8 cellular contexts compared by ENCODE assay signal in genomic region chr3:52286777-52287110, GRCh38. TPM values are rescaled to one million over a fixed set of nuclear protein-coding genes. Genes with fewer than 3 reads are reported as not detected.
DNase-seq lines count a peak whose midpoint lies in the region; ATAC-seq, FAIRE-seq and TF ChIP-seq lines count a peak whose summit lies in the region.

No MANE protein-coding gene starts in this region.

- H3K4me1 ChIP-seq in mononuclear cell (ENCODE audit: insufficient read depth, low read length): peaks cover 41% of the 10 kb centered on the region

- H3K36me3 ChIP-seq in bronchial epithelial cell (ENCODE audit: control insufficient read depth, insufficient read depth, low read length): peaks cover 4% of the 10 kb centered on the region

- no peak for DNase-seq in stimulated activated naive CD8-positive, alpha-beta T cell treated with anti-CD3 and anti-CD28 coated beads, Interleukin-15, Interleukin-2, amounts not matched to agents 100 U/mL and 50 U/mL, for 24 hours
- DNase-seq in bronchial epithelial cell (ENCODE audit: low read depth): no peak
- DNase-seq in amniotic stem cell (lab: John Stamatoyannopoulos, UW): no peak
- no peak for DNase-seq in RPMI8226
- no peak for DNase-seq in NCI-H1092 (lab: John Stamatoyannopoulos, UW)
- no peak for DNase-seq in T1000 (lab: John Stamatoyannopoulos, UW)

- no peaks in the 10 kb centered on the region for H3K9me3 Mint-ChIP-seq in stimulated activated naive CD8-positive, alpha-beta T cell treated with anti-CD3 and anti-CD28 coated beads, Interleukin-15, Interleukin-2, amounts not matched to agents 100 ng/mL and 50 ng/mL, for 24 hours

- TF ChIP-seq CTCF in bronchial epithelial cell (IDR thresholded peaks at IDR 0.05; ENCODE audit: insufficient read depth, low read length, severe bottlenecking): no peak

- no peak for FAIRE-seq in bronchial epithelial cell (lab: Jason Lieb, UNC)

- H3K4me1 Mint-ChIP-seq in stimulated activated naive CD8-positive, alpha-beta T cell treated with anti-CD3 and anti-CD28 coated beads, Interleukin-15, Interleukin-2, amounts not matched to agents 100 ng/mL and 50 ng/mL, for 24 hours (ENCODE audit: low read depth): peaks cover 48% of the 10 kb centered on the region

- peak overlapping the region; percentile 92 for H3K4me3 Mint-ChIP-seq in stimulated activated naive CD8-positive, alpha-beta T cell treated with anti-CD3 and anti-CD28 coated beads, Interleukin-15, Interleukin-2, amounts not matched to agents 100 ng/mL and 50 ng/mL, for 24 hours

- no peak for ATAC-seq in stimulated activated naive CD8-positive, alpha-beta T cell treated with anti-CD3 and anti-CD28 coated beads, Interleukin-15, Interleukin-2, amounts not matched to agents 100 U/mL and 50 U/mL, for 24 hours

- no peaks in the 10 kb centered on the region for H3K27me3 Mint-ChIP-seq in stimulated activated naive CD8-positive, alpha-beta T cell treated with anti-CD3 and anti-CD28 coated beads, Interleukin-15, Interleukin-2, amounts not matched to agents 100 ng/mL and 50 ng/mL, for 24 hours

- peak overlapping the region; percentile 100 for H3K27ac Mint-ChIP-seq in stimulated activated naive CD8-positive, alpha-beta T cell treated with anti-CD3 and anti-CD28 coated beads, Interleukin-15, Interleukin-2, amounts not matched to agents 100 ng/mL and 50 ng/mL, for 24 hours

- H3K9me3 ChIP-seq in mononuclear cell (ENCODE audit: low read depth, low read length): no peaks in the 10 kb centered on the region

- H3K36me3 Mint-ChIP-seq in stimulated activated naive CD8-positive, alpha-beta T cell treated with anti-CD3 and anti-CD28 coated beads, Interleukin-15, Interleukin-2, amounts not matched to agents 100 ng/mL and 50 ng/mL, for 24 hours (ENCODE audit: low read depth): peaks cover 14% of the 10 kb centered on the region

- H3K27me3 ChIP-seq in bronchial epithelial cell (ENCODE audit: control insufficient read depth, insufficient read depth, low read length) (no peaks in the 10 kb centered on the region), mononuclear cell (ENCODE audit: insufficient read depth, low read length) (no peaks in the 10 kb centered on the region)

- H3K4me3 ChIP-seq in bronchial epithelial cell (ENCODE audit: low read depth, low read length) (peak overlapping the region; percentile 62), mononuclear cell (ENCODE audit: low read length) (peak overlapping the region; percentile 98)

RNA-seq across cellular contexts. Expression of gene GLYCTK, which starts 0.9 kb away (rescaled TPM):
- total RNA-seq in bronchial epithelial cell: 9.2 and 10.8 TPM in 2 replicates
- 13.3 TPM for total RNA-seq in mononuclear cell

RNA-seq across cellular contexts. Expression of gene WDR82, which starts 8.3 kb away (rescaled TPM):
- 61.3 and 67.7 TPM in 2 replicates for total RNA-seq in bronchial epithelial cell
- 85.5 TPM for total RNA-seq in mononuclear cell

RNA-seq across cellular contexts. Expression of gene DNAH1, which starts 29.4 kb away (rescaled TPM):
- total RNA-seq in bronchial epithelial cell (0.79 and 1.2 TPM in 2 replicates), mononuclear cell (20.9 TPM)

RNA-seq across cellular contexts. Expression of gene PPM1M, which starts 41.2 kb away (rescaled TPM):
- total RNA-seq in bronchial epithelial cell: 2.0 and 2.6 TPM in 2 replicates
- 31.2 TPM for total RNA-seq in mononuclear cell

RNA-seq across cellular contexts. Expression of gene TWF2, which starts 47.8 kb away (rescaled TPM):
- 47.6 and 57.7 TPM in 2 replicates for total RNA-seq in bronchial epithelial cell
- 70.5 TPM for total RNA-seq in mononuclear cell

Comparison
In these comparisons a context has a peak if more than half of its experiments do, and no peak if none do; other contexts are left out.
1. RNA of gene DNAH1, which starts 29.4 kb away (total RNA-seq): 20.9 TPM in mononuclear cell (single experiment); 0.79 to 1.2 TPM in bronchial epithelial cell; every median in the first group is over 10 times any median in the second.